ENCODE assay signal across 8 cellular contexts in genomic region chr6:132456700-132457143, GRCh38. TPM values are rescaled to one million over a fixed set of nuclear protein-coding genes. Genes with fewer than 3 reads are reported as not detected.
DNase-seq lines count a peak whose midpoint lies in the region; ATAC-seq and TF ChIP-seq lines count a peak whose summit lies in the region.

No MANE protein-coding gene starts in this region.

- H4K20me1 ChIP-seq in mammary epithelial cell (ENCODE audit: insufficient read depth, low read length), result no peaks in the 10 kb centered on the region

- H2AFZ ChIP-seq in mammary epithelial cell (ENCODE audit: low read depth, low read length), result no peak overlapping the region

- H3K27me3 ChIP-seq in SJCRH30 (no peaks in the 10 kb centered on the region), mesendoderm (ENCODE audit: insufficient read depth, low read length, poor library complexity) (no peaks in the 10 kb centered on the region), aorta (ENCODE audit: control insufficient read depth in 1 of 2, insufficient read depth in 2 of 2, low read length in 1 of 2) (no peaks in the 10 kb centered on the region), mammary epithelial cell (ENCODE audit: insufficient read depth, low read length) (no peaks in the 10 kb centered on the region)

- BruUV-seq in mammary epithelial cell (replicated peaks; lab: Mats Ljungman, UMichigan), result no TSS peak

- CTCF ChIA-PET in mammary epithelial cell (lab: Charles Lee; ENCODE audit: low non-redundant PET), result no interaction called here

- H3K4me2 ChIP-seq in mesendoderm (ENCODE audit: low read length) (no peak overlapping the region), mammary epithelial cell (ENCODE audit: insufficient read depth, low read depth, low read length) (no peak overlapping the region)

- H4K5ac ChIP-seq in mesendoderm (ENCODE audit: low read length), result no peak overlapping the region

- no peak overlapping the region for H3K23ac ChIP-seq in mesendoderm (ENCODE audit: low read length)

- intact Hi-C loops in aorta (cut with DNase I) (no loop called here), mammary epithelial cell (cut with micrococcal nuclease) (no loop called here)

- H3K36me3 ChIP-seq in SJCRH30 (peaks cover 7% of the 10 kb centered on the region), mesendoderm (ENCODE audit: control insufficient read depth, insufficient read depth, low read length) (no peaks in the 10 kb centered on the region), aorta (ENCODE audit: control insufficient read depth in 1 of 2, insufficient read depth in 2 of 2, low read length in 1 of 2) (peaks cover 0 to 2% of the 10 kb centered on the region in 2 donors), mammary epithelial cell (ENCODE audit: insufficient read depth, low read length) (peaks cover 6% of the 10 kb centered on the region)

- no peak overlapping the region for H2BK5ac ChIP-seq in mesendoderm (ENCODE audit: low read length)

- in situ Hi-C loops in mammary epithelial cell (cut with MboI; ENCODE audit: low sequenced_read_pairs in 2 of 2), result no loop called here

- no peak overlapping the region for H3K56ac ChIP-seq in mesendoderm (ENCODE audit: low read length)

- H3K4me1 ChIP-seq in SJCRH30 (no peaks in the 10 kb centered on the region), mesendoderm (ENCODE audit: control insufficient read depth, low read depth, low read length) (no peaks in the 10 kb centered on the region), aorta (ENCODE audit: control insufficient read depth in 1 of 2, insufficient read depth in 2 of 2, low read length in 2 of 2) (no peaks in the 10 kb centered on the region), mammary epithelial cell (ENCODE audit: insufficient read depth, low read length) (no peaks in the 10 kb centered on the region)

- no peaks in the 10 kb centered on the region for H3K79me1 ChIP-seq in mesendoderm (ENCODE audit: low read length)

- H3K9me3 ChIP-seq in SJCRH30 (replicated peaks), result no peaks in the 10 kb centered on the region
- no peaks in the 10 kb centered on the region for H3K9me3 ChIP-seq in aorta (ENCODE audit: control insufficient read depth, low read length)
- H3K9me3 ChIP-seq in mammary epithelial cell (replicated peaks; ENCODE audit: insufficient read depth, low read length), result no peaks in the 10 kb centered on the region

- H3K9ac ChIP-seq in mesendoderm (ENCODE audit: low read length) (no peak overlapping the region), mammary epithelial cell (ENCODE audit: insufficient read depth, low read length) (no peak overlapping the region)

- no peak overlapping the region for H2BK15ac ChIP-seq in mesendoderm (replicated peaks; ENCODE audit: low read depth)

- H2BK120ac ChIP-seq in mesendoderm (ENCODE audit: low read depth, low read length), result no peak overlapping the region

- H3K4me3 ChIP-seq in SJCRH30 (no peak overlapping the region), mesendoderm (ENCODE audit: low read length) (no peak overlapping the region), aorta (ENCODE audit: low read length in 2 of 2) (no peak overlapping the region), mammary epithelial cell (replicated peaks in 1 of 3; ENCODE audit: insufficient read depth in 1 of 3, low read depth in 2 of 3, low read length in 3 of 3) (no peak overlapping the region)

- dilution Hi-C loops in mammary epithelial cell (cut with HindIII; ENCODE audit: low sequenced_read_pairs), result no loop called here

- TF ChIP-seq CTCF in mammary epithelial cell (conservative IDR thresholded peaks at IDR 0.05 in 1 of 2, IDR thresholded peaks at IDR 0.05 in 1 of 2; ENCODE audit: extremely low read depth in 1 of 2, insufficient read depth in 1 of 2, low read depth in 1 of 2, low read length in 2 of 2), result no peak

- ATAC-seq in GM18861 (IDR thresholded peaks at IDR 0.05; ENCODE audit: unreplicated experiment), result peak; percentile 80
- peak; percentile 94 for ATAC-seq in HG02798 (IDR thresholded peaks at IDR 0.05; ENCODE audit: poor library complexity, unreplicated experiment)
- no peak for ATAC-seq in aorta (ENCODE audit: low FRiP score)

- WGBS in mesendoderm (ENCODE audit: extremely low coverage, insufficient coverage, low lambda C conversion rate), result no CpG with 5 or more reads among the region's 4 CpGs
- WGBS in aorta, 2 donors, result 82 to 87% methylated on average over 4 of the region's 4 CpGs
- 94% methylated on average over 4 of the region's 4 CpGs for WGBS in mammary epithelial cell (ENCODE audit: low coverage, missing lambda C conversion rate)

- H4K8ac ChIP-seq in mesendoderm (ENCODE audit: low read depth, low read length), result no peak overlapping the region

- DNase-seq in SJCRH30 (peak; percentile 25 to 34), mesendoderm (peak; percentile 22), NCI-H2107 treated with DMSO at 0.1 percent for 48 hours (lab: John Stamatoyannopoulos, UW; ENCODE audit: unreplicated experiment) (no peak), aorta (no peak), COLO829 (ENCODE audit: low spot score) (no peak), mammary epithelial cell (no peak)

- no peaks in the 10 kb centered on the region for H3K79me2 ChIP-seq in mesendoderm (ENCODE audit: control insufficient read depth, insufficient read depth, low read length)
- H3K79me2 ChIP-seq in mammary epithelial cell (ENCODE audit: insufficient read depth, low read length), result no peaks in the 10 kb centered on the region

- no peak overlapping the region for H3K27ac ChIP-seq in SJCRH30
- no peak overlapping the region for H3K27ac ChIP-seq in mesendoderm (ENCODE audit: low read depth, low read length)
- no peak overlapping the region for H3K27ac ChIP-seq in aorta (ENCODE audit: low read depth in 1 of 2, low read length in 2 of 2)
- H3K27ac ChIP-seq in mammary epithelial cell (ENCODE audit: insufficient read depth, low read depth, low read length), result no peak overlapping the region

- H3K4ac ChIP-seq in mesendoderm (ENCODE audit: low read depth, low read length), result no peak overlapping the region

- H3K18ac ChIP-seq in mesendoderm (ENCODE audit: low read length), result no peak overlapping the region

- H2AK5ac ChIP-seq in mesendoderm (ENCODE audit: low read length), result no peak overlapping the region

RNA-seq across cellular contexts. Expression of gene MOXD1, which starts 55.4 kb away (rescaled TPM):
- 0.86 and 1.5 TPM in 2 replicates for total RNA-seq in SJCRH30 (2014; rRNA removed; shearing (Covaris generic))
- 0.58 TPM for polyA plus RNA-seq in mesendoderm (2013, experiment 1 of 2)
- 0.48 TPM for polyA plus RNA-seq in mesendoderm (2013, experiment 2 of 2)
- total RNA-seq in aorta, result 1 to 10 TPM; 1.0 to 1.2 TPM
- under 1 TPM in 1 of 2 donors, not detected in 1; 0.25 TPM for polyA plus RNA-seq in aorta
- 10 to 100 TPM in 1 of 2 donors, 1 to 10 TPM in 1; 3.6 to 14.0 TPM for total RNA-seq in mammary epithelial cell
- polyA plus RNA-seq in mammary epithelial cell, result 2.8 TPM
- polyA minus RNA-seq in mammary epithelial cell, result not detected

RNA-seq across cellular contexts. Expression of gene STX7, which starts 56.2 kb away (rescaled TPM):
- total RNA-seq in SJCRH30 (2014; rRNA removed; shearing (Covaris generic)), result 17.3 and 18.6 TPM in 2 replicates
- 16.6 TPM for polyA plus RNA-seq in mesendoderm (2013, experiment 1 of 2)
- polyA plus RNA-seq in mesendoderm (2013, experiment 2 of 2), result 16.4 TPM
- total RNA-seq in aorta (10 to 100 TPM; 51.5 to 80.7 TPM), mammary epithelial cell (10 to 100 TPM; 36.3 to 44.3 TPM)
- polyA plus RNA-seq in aorta (10 to 100 TPM; 24.1 to 36.1 TPM), mammary epithelial cell (21.2 TPM)
- polyA minus RNA-seq in mammary epithelial cell, result 42.3 TPM

Comparison
In these comparisons a context has a peak if more than half of its experiments do, and no peak if none do; other contexts are left out.
1. DNase-seq: peak in SJCRH30 (2 of 2) and mesendoderm (single experiment); none in NCI-H2107 treated with DMSO at 0.1 percent for 48 hours (single experiment), aorta (0 of 2), COLO829 (single experiment) and mammary epithelial cell (single experiment).